In the genomic region with DNA sequence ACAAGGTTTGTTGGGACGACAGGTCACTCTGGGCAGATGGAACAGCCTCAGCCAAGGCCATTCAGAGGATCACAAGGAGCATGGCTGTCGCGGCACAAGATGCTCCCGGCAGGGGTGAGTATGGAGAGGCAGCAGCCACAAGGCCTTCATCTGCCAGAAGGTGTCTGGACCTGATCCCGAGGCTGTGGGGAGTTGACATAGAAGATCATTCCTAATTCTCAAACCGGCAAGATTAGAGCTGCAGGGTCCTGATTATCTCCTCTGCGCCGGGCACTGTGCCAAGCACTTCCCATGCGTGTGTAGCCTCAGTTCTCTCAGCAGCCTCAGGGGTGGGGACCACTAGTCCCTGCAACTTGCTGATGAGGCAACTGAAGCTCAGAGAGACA, we compare ENCODE assay signal across 13 cellular contexts.
A peak's percentile ranks its signal among the peaks of the same experiment; 100 is the strongest.
DNase-seq lines count a peak whose midpoint lies in the region; TF ChIP-seq lines count a peak whose summit lies in the region.
"Had no signal": no experiment of that assay in that cellular context is flagged by ENCODE, and none has a peak within 500 bp of the region (broad histone marks: within the 10 kb centered on the region; RNA-seq: fewer than 3 reads in every experiment).

No MANE protein-coding gene starts in this region.

- H3K4me1 ChIP-seq in HEK293 (ENCODE audit: control insufficient read depth, insufficient read depth, low read length) (no peaks in the 10 kb centered on the region), iPS-15b (ENCODE audit: control insufficient read depth, insufficient read depth, low read length) (peaks cover 3% of the 10 kb centered on the region)
- H3K4me1 ChIP-seq: adrenal gland, BLaER1, SJSA1 had no signal

- no peaks in the 10 kb centered on the region for H3K36me3 ChIP-seq in HEK293 (ENCODE audit: control insufficient read depth in 2 of 2, insufficient read depth in 1 of 2, low read length in 2 of 2)
- no peaks in the 10 kb centered on the region for H3K36me3 ChIP-seq in SK-N-MC (ENCODE audit: insufficient read depth, low read length)
- H3K36me3 ChIP-seq in iPS-15b (ENCODE audit: control insufficient read depth, insufficient read depth, low read length) = no peaks in the 10 kb centered on the region
- H3K36me3 ChIP-seq: adrenal gland, BLaER1, SJSA1 had no signal

- H3K27ac ChIP-seq in HEK293 (ENCODE audit: extremely low read depth, low read depth, low read length) (no peak overlapping the region), SK-N-MC (no peak overlapping the region)
- H3K27ac ChIP-seq: adrenal gland, BLaER1, SJSA1 had no signal

- CTCF ChIA-PET in HEK293 (lab: Yijun Ruan, JAX) = no interaction called here

- POLR2A ChIA-PET in HEK293 (lab: Yijun Ruan, JAX) = no interaction called here

- DNase-seq in COR-L47 (lab: John Stamatoyannopoulos, UW) (peak; percentile 57), SK-N-MC (ENCODE audit: low read depth, low spot score) (peak; percentile 5), NCI-H2107 (lab: John Stamatoyannopoulos, UW) (no peak), NCI-H2171 treated with DMSO at 0.1 percent for 48 hours (lab: John Stamatoyannopoulos, UW) (no peak)
- no peak for DNase-seq in effector CD8-positive, alpha-beta T cell (lab: John Stamatoyannopoulos, UW)
- DNase-seq: activated CD4-positive, alpha-beta T cell treated with anti-CD3 and anti-CD28 coated beads, Interleukin-2, amount 50 U/mL, for 48 hours; natural killer cell; NCI-H2029 had no signal

- H3K4me3 ChIP-seq in HEK293 (ENCODE audit: low read depth, low read length) = no peak overlapping the region
- H3K4me3 ChIP-seq in SK-N-MC = no peak overlapping the region
- H3K4me3 ChIP-seq in iPS-15b (ENCODE audit: low read depth, low read length) = no peak overlapping the region
- H3K4me3 ChIP-seq: adrenal gland, BLaER1, SJSA1 had no signal

- TF ChIP-seq CTCF in HEK293 (tag by site-specific recombination; IDR thresholded peaks at IDR 0.05) = no peak

- no peaks in the 10 kb centered on the region for H3K9me3 ChIP-seq in HEK293 (ENCODE audit: control insufficient read depth, insufficient read depth, low read depth, low read length)
- H3K9me3 ChIP-seq in SK-N-MC (ENCODE audit: low read depth, low read length) = no peaks in the 10 kb centered on the region
- H3K9me3 ChIP-seq in iPS-15b (ENCODE audit: control insufficient read depth, insufficient read depth, low read length) = no peaks in the 10 kb centered on the region
- H3K9me3 ChIP-seq: adrenal gland, BLaER1, SJSA1 had no signal

- H3K9ac ChIP-seq in SK-N-MC (ENCODE audit: insufficient read length) = no peak overlapping the region
- peak overlapping the region; percentile 24 for H3K9ac ChIP-seq in iPS-15b (ENCODE audit: low read depth, low read length)
- H3K9ac ChIP-seq: BLaER1 had no signal

- no peaks in the 10 kb centered on the region for H3K27me3 ChIP-seq in iPS-15b (ENCODE audit: control insufficient read depth, insufficient read depth, low read length)
- H3K27me3 ChIP-seq: adrenal gland, BLaER1, SJSA1 had no signal

TF ChIP-seq in HEK293, 187 proteins besides CTCF, POLR2A, EP300 and RAD21:
- TF ChIP-seq ZEB2 (tag by site-specific recombination; IDR thresholded peaks at IDR 0.05) = no peak
- no peak for TF ChIP-seq ZBTB8A (tag by site-specific recombination; IDR thresholded peaks at IDR 0.05)
- no peak for TF ChIP-seq ZNF202 (tag by site-specific recombination; IDR thresholded peaks at IDR 0.05; ENCODE audit: borderline replicate concordance)
- TF ChIP-seq, protein P1, sequence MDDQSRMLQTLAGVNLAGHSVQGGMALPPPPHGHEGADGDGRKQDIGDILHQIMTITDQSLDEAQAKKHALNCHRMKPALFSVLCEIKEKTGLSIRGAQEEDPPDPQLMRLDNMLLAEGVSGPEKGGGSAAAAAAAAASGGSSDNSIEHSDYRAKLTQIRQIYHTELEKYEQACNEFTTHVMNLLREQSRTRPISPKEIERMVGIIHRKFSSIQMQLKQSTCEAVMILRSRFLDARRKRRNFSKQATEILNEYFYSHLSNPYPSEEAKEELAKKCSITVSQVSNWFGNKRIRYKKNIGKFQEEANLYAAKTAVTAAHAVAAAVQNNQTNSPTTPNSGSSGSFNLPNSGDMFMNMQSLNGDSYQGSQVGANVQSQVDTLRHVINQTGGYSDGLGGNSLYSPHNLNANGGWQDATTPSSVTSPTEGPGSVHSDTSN (CRISPR knock-in tag; IDR thresholded peaks at IDR 0.05) = no peak
- TF ChIP-seq, protein P2, sequence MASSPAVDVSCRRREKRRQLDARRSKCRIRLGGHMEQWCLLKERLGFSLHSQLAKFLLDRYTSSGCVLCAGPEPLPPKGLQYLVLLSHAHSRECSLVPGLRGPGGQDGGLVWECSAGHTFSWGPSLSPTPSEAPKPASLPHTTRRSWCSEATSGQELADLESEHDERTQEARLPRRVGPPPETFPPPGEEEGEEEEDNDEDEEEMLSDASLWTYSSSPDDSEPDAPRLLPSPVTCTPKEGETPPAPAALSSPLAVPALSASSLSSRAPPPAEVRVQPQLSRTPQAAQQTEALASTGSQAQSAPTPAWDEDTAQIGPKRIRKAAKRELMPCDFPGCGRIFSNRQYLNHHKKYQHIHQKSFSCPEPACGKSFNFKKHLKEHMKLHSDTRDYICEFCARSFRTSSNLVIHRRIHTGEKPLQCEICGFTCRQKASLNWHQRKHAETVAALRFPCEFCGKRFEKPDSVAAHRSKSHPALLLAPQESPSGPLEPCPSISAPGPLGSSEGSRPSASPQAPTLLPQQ (tag by site-specific recombination; IDR thresholded peaks at IDR 0.05) = peak; percentile 75
- no peak for TF ChIP-seq ZBTB7A (tag by site-specific recombination; IDR thresholded peaks at IDR 0.05; ENCODE audit: low read depth)

Comparison
In these comparisons a context has a peak if more than half of its experiments do, and no peak if none do; other contexts are left out.
1. DNase-seq: peak in COR-L47 (single experiment) and SK-N-MC (single experiment); none in NCI-H2107 (single experiment), effector CD8-positive, alpha-beta T cell (single experiment) and NCI-H2171 treated with DMSO at 0.1 percent for 48 hours (single experiment).